In the genomic region with DNA sequence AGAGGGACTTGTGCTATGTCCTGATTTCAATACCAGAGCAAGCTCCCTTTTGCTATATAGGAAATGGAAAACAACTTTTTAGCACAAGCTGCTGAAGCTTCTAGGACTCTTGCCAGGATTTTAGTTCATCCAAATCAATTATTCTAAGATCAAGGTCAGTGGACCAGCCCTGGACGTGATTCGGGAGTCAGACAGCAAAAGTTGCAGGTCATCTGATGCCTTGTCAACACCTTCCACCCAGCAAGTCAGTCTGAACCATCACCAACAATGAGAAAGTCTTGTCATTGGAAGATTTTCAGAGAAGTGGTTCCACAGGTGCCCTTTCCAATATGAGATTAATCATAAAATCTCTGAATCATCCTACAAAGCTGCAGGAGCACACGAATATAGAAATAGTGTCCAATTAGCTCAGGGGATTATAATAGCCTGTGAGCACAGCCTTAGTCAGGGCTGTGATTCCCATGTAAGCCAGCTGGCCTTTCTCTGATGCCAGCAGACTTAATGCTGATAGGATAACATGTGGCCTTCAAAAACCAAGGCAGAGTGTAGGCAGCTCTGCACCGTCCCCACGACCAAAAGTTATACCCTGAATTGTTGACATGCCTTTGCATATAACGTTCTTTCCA, we compare ENCODE assay signal across 13 cellular contexts.
DNase-seq lines count a peak whose midpoint lies in the region; ATAC-seq and TF ChIP-seq lines count a peak whose summit lies in the region.
"Had no signal": no experiment of that assay in that cellular context is flagged by ENCODE, and none has a peak within 500 bp of the region (broad histone marks: within the 10 kb centered on the region; RNA-seq: fewer than 3 reads in every experiment).

No MANE protein-coding gene starts in this region.

- DNase-seq in GM04503 (ENCODE audit: low read depth) (peak; percentile 53), RWPE2 (ENCODE audit: low spot score) (no peak), fibroblast of pulmonary artery (ENCODE audit: low read depth) (peak; percentile 19), skeletal muscle cell (ENCODE audit: low read depth) (peak; percentile 58), globus pallidus (ENCODE audit: low spot score) (no peak), SKM-1 (lab: John Stamatoyannopoulos, UW; ENCODE audit: unreplicated experiment) (no peak)
- DNase-seq in stimulated activated CD4-positive, alpha-beta T cell treated with anti-CD3 and anti-CD28 coated beads, Interleukin-2, amount 100 ng/mL, for 24 hours = no peak
- DNase-seq: activated CD8-positive, alpha-beta memory T cell treated with anti-CD3 and anti-CD28 coated beads, Interleukin-2, amount 10 ng/mL, durations not matched to agents 7 days and 5 days; NCI-H2081; T-helper 9 cell had no signal

- H3K36me3 ChIP-seq in RWPE2 (ENCODE audit: low read depth) = no peaks in the 10 kb centered on the region

- no peaks in the 10 kb centered on the region for H3K9me3 ChIP-seq in RWPE2 (ENCODE audit: severe bottlenecking)

- no peak overlapping the region for H3K27ac ChIP-seq in RWPE2 (ENCODE audit: poor library complexity, severe bottlenecking)

- H3K4me3 ChIP-seq in RWPE2 (ENCODE audit: severe bottlenecking) = no peak overlapping the region
- no peak overlapping the region for H3K4me3 ChIP-seq in fibroblast of pulmonary artery (replicated peaks; ENCODE audit: low read depth, low read length)
- no peak overlapping the region for H3K4me3 ChIP-seq in skeletal muscle cell (ENCODE audit: low read depth, low read length)
- H3K4me3 ChIP-seq: K562 had no signal

- peaks cover 13% of the 10 kb centered on the region for H3K4me1 ChIP-seq in RWPE2 (ENCODE audit: insufficient read depth, poor library complexity, severe bottlenecking)

- TF ChIP-seq CTCF in RWPE2 (IDR thresholded peaks at IDR 0.05; ENCODE audit: poor library complexity, severe bottlenecking) = no peak
- TF ChIP-seq CTCF in fibroblast of pulmonary artery (IDR thresholded peaks at IDR 0.05; ENCODE audit: low read length, missing control alignments) = no peak

- peak; percentile 93 for ATAC-seq in RWPE2 (ENCODE audit: low read depth)
- ATAC-seq in HG02884 (IDR thresholded peaks at IDR 0.05; ENCODE audit: unreplicated experiment) = no peak
- ATAC-seq: activated CD8-positive, alpha-beta memory T cell treated with anti-CD3 and anti-CD28 coated beads, Interleukin-2, amount 10 ng/mL, durations not matched to agents 7 days and 5 days; HCT116; K562 had no signal

- H3K27me3 ChIP-seq in RWPE2 (ENCODE audit: insufficient read depth, poor library complexity, severe bottlenecking) = peaks cover 3% of the 10 kb centered on the region

Comparison
In these comparisons a context has a peak if more than half of its experiments do, and no peak if none do; other contexts are left out.
1. DNase-seq: peak in GM04503 (single experiment), fibroblast of pulmonary artery (single experiment) and skeletal muscle cell (single experiment); none in RWPE2 (single experiment), globus pallidus (single experiment), SKM-1 (single experiment) and stimulated activated CD4-positive, alpha-beta T cell treated with anti-CD3 and anti-CD28 coated beads, Interleukin-2, amount 100 ng/mL, for 24 hours (0 of 2).